ENCODE assay signal across 10 cellular contexts in genomic region chr19:6589711-6590457, GRCh38. TPM values are rescaled to one million over a fixed set of nuclear protein-coding genes. Genes with fewer than 3 reads are reported as not detected.
A peak's percentile ranks its signal among the peaks of the same experiment; 100 is the strongest.
DNase-seq lines count a peak whose midpoint lies in the region; ATAC-seq and TF ChIP-seq lines count a peak whose summit lies in the region.
"Had no signal": no experiment of that assay in that cellular context is flagged by ENCODE, and none has a peak within 500 bp of the region (broad histone marks: within the 10 kb centered on the region; RNA-seq: fewer than 3 reads in every experiment).

No MANE protein-coding gene starts in this region.

- H3K9me1 ChIP-seq in IMR-90 (ENCODE audit: insufficient read depth, low read length), result no peaks in the 10 kb centered on the region

- H2BK15ac ChIP-seq in IMR-90 (ENCODE audit: low read depth, low read length), result no peak overlapping the region

- H2AK5ac ChIP-seq in IMR-90 (ENCODE audit: low read depth, low read length), result no peak overlapping the region

- peaks cover 4% of the 10 kb centered on the region for H3K36me3 Mint-ChIP-seq in activated naive CD8-positive, alpha-beta T cell treated with anti-CD3 and anti-CD28 coated beads for 36 hours
- no peaks in the 10 kb centered on the region for H3K36me3 Mint-ChIP-seq in progenitor cell of endocrine pancreas (ENCODE audit: insufficient read depth)

- ATAC-seq in DND-41 (ENCODE audit: insufficient read depth, low read depth), result no peak
- ATAC-seq in IMR-90 (ENCODE audit: low read depth), result no peak
- no peak for ATAC-seq in lower lobe of right lung
- ATAC-seq in HG03460 (IDR thresholded peaks at IDR 0.05; ENCODE audit: unreplicated experiment), result no peak
- no peak for ATAC-seq in sciatic nerve

- H3K27ac ChIP-seq in DND-41 (ENCODE audit: low read length) (peak overlapping the region; percentile 82), IMR-90 (ENCODE audit: insufficient read depth, low read length) (no peak overlapping the region), lower lobe of right lung (no peak overlapping the region)
- H3K27ac ChIP-seq: brain microvascular endothelial cell had no signal

- no peak for TF ChIP-seq POLR2A in IMR-90 (IDR thresholded peaks at IDR 0.05; ENCODE audit: low read depth, low read length)

- H4K8ac ChIP-seq in IMR-90 (ENCODE audit: low read depth in 2 of 2, low read length in 2 of 2), result no peak overlapping the region

- no peak overlapping the region for H3K4ac ChIP-seq in IMR-90 (ENCODE audit: low read depth, low read length)

- dilution Hi-C loops in IMR-90 (cut with HindIII; ENCODE audit: low sequenced_read_pairs, unreplicated experiment), result no loop called here

- BruUV-seq in IMR-90 (replicated peaks; lab: Mats Ljungman, UMichigan), result no TSS peak

- no peak overlapping the region for H2BK20ac ChIP-seq in IMR-90 (ENCODE audit: low read depth, low read length)

- TF ChIP-seq CTCF in DND-41 (IDR thresholded peaks at IDR 0.05; ENCODE audit: borderline replicate concordance, extremely low read depth, low read length, poor library complexity, severe bottlenecking) (no peak), IMR-90 (conservative IDR thresholded peaks at IDR 0.05; ENCODE audit: low read depth, low read length) (no peak), lower lobe of right lung (IDR thresholded peaks at IDR 0.05) (no peak), progenitor cell of endocrine pancreas (IDR thresholded peaks at IDR 0.05; ENCODE audit: unreplicated experiment) (no peak)

- H3K9me3 ChIP-seq in DND-41 (ENCODE audit: insufficient read depth, low read length, severe bottlenecking) (no peaks in the 10 kb centered on the region), IMR-90 (ENCODE audit: control insufficient read depth, insufficient read depth, low read length) (no peaks in the 10 kb centered on the region), lower lobe of right lung (no peaks in the 10 kb centered on the region)

- H3K23ac ChIP-seq in IMR-90 (ENCODE audit: low read depth, low read length), result no peak overlapping the region

- H3K27me3 Mint-ChIP-seq in activated naive CD8-positive, alpha-beta T cell treated with anti-CD3 and anti-CD28 coated beads for 36 hours, result peaks cover 83% of the 10 kb centered on the region
- peaks cover 86% of the 10 kb centered on the region for H3K27me3 Mint-ChIP-seq in progenitor cell of endocrine pancreas

- H3K79me2 ChIP-seq in DND-41 (ENCODE audit: insufficient read depth, low read length), result peaks cover 11% of the 10 kb centered on the region

- intact Hi-C loops in IMR-90 (cut with micrococcal nuclease) (no loop called here), lower lobe of right lung (cut with DNase I) (no loop called here), sciatic nerve (cut with DNase I) (no loop called here)

- H4K91ac ChIP-seq in IMR-90 (ENCODE audit: insufficient read depth, low read depth, low read length), result no peak overlapping the region

- H2AK9ac ChIP-seq in IMR-90 (replicated peaks; ENCODE audit: low read depth, low read length, poor library complexity), result no peak overlapping the region

- H3K4me3 ChIP-seq in DND-41 (ENCODE audit: low read depth in 1 of 2, low read length in 2 of 2), result peak overlapping the region; percentile 50 to 71; a peak in 3 of 4 replicates
- H3K4me3 ChIP-seq in IMR-90 (ENCODE audit: insufficient read depth, low read depth, low read length), result no peak overlapping the region
- H3K4me3 ChIP-seq in lower lobe of right lung, result peak overlapping the region; percentile 40

- H3K79me1 ChIP-seq in IMR-90 (ENCODE audit: low read depth in 1 of 2, low read length in 2 of 2), result no peaks in the 10 kb centered on the region

- no peak overlapping the region for H2BK5ac ChIP-seq in IMR-90 (ENCODE audit: low read depth, low read length, poor library complexity, severe bottlenecking)

- peak overlapping the region; percentile 69 for H3K9ac ChIP-seq in DND-41 (ENCODE audit: low read depth, low read length)
- no peak overlapping the region for H3K9ac ChIP-seq in IMR-90 (ENCODE audit: low read depth, low read length)

- no peak overlapping the region for H2BK120ac ChIP-seq in IMR-90 (ENCODE audit: low read depth, low read length)

- H4K5ac ChIP-seq in IMR-90 (ENCODE audit: low read depth, low read length), result no peak overlapping the region

- no peak for TF ChIP-seq RAD21 in IMR-90 (IDR thresholded peaks at IDR 0.05; ENCODE audit: low read length)

- in situ Hi-C loops in IMR-90 (cut with MboI; ENCODE audit: low sequenced_read_pairs), result no loop called here

- peak overlapping the region; percentile 92 for H3K4me3 Mint-ChIP-seq in activated naive CD8-positive, alpha-beta T cell treated with anti-CD3 and anti-CD28 coated beads for 36 hours
- H3K4me3 Mint-ChIP-seq in progenitor cell of endocrine pancreas (ENCODE audit: low read depth), result no peak overlapping the region

- DNase-seq in DND-41 (no peak), IMR-90 (no peak), lower lobe of right lung (no peak), sciatic nerve (ENCODE audit: low spot score) (no peak), progenitor cell of endocrine pancreas (ENCODE audit: low spot score, unreplicated experiment) (no peak), NCI-H1417 (lab: John Stamatoyannopoulos, UW) (no peak)
- DNase-seq in activated naive CD8-positive, alpha-beta T cell treated with anti-CD3 and anti-CD28 coated beads for 36 hours, result no peak
- DNase-seq: brain microvascular endothelial cell, NCI-H2081 had no signal

- H3K18ac ChIP-seq in IMR-90 (ENCODE audit: low read depth, low read length), result no peak overlapping the region

- peak overlapping the region; percentile 95 for H3K4me2 ChIP-seq in DND-41 (ENCODE audit: insufficient read depth, low read length)
- H3K4me2 ChIP-seq in IMR-90 (ENCODE audit: low read depth, low read length), result no peak overlapping the region

- H3K27me3 ChIP-seq in DND-41 (ENCODE audit: insufficient read depth, low read length, poor library complexity) (peaks cover 5% of the 10 kb centered on the region), IMR-90 (ENCODE audit: control insufficient read depth, insufficient read depth, low read length) (peaks cover 23% of the 10 kb centered on the region), lower lobe of right lung (ENCODE audit: low read depth) (peaks cover 85% of the 10 kb centered on the region)

- H3K36me3 ChIP-seq in DND-41 (ENCODE audit: insufficient read depth, low read length) (peaks cover 8% of the 10 kb centered on the region), IMR-90 (ENCODE audit: control insufficient read depth, insufficient read depth, low read length) (no peaks in the 10 kb centered on the region), lower lobe of right lung (no peaks in the 10 kb centered on the region)
- H3K36me3 ChIP-seq: brain microvascular endothelial cell had no signal

- H3K4me1 ChIP-seq in DND-41 (ENCODE audit: insufficient read depth, low read length) (peaks cover 59% of the 10 kb centered on the region), IMR-90 (ENCODE audit: control insufficient read depth, insufficient read depth, low read length) (no peaks in the 10 kb centered on the region), lower lobe of right lung (peaks cover 17% of the 10 kb centered on the region)

- no peak overlapping the region for H3K14ac ChIP-seq in IMR-90 (replicated peaks; ENCODE audit: low read depth, low read length)

- H3K9me3 Mint-ChIP-seq in activated naive CD8-positive, alpha-beta T cell treated with anti-CD3 and anti-CD28 coated beads for 36 hours, result no peaks in the 10 kb centered on the region
- no peaks in the 10 kb centered on the region for H3K9me3 Mint-ChIP-seq in progenitor cell of endocrine pancreas (ENCODE audit: low read depth)

- POLR2A ChIA-PET in IMR-90 (lab: Charles Lee; ENCODE audit: unreplicated experiment), result no interaction called here

- H3K4me1 Mint-ChIP-seq in activated naive CD8-positive, alpha-beta T cell treated with anti-CD3 and anti-CD28 coated beads for 36 hours, result peaks cover 51% of the 10 kb centered on the region
- H3K4me1 Mint-ChIP-seq in progenitor cell of endocrine pancreas (ENCODE audit: low read depth), result peaks cover 5% of the 10 kb centered on the region

- H2AFZ ChIP-seq in DND-41 (ENCODE audit: low read depth, low read length), result peak overlapping the region; percentile 89
- H2AFZ ChIP-seq in IMR-90 (replicated peaks; ENCODE audit: low read length, poor library complexity), result peak overlapping the region; percentile 43

- 2% methylated on average over 18 of the region's 33 CpGs; no CpG with 5 or more reads in 1 of the 2 experiments for WGBS in IMR-90 (ENCODE audit: extremely low coverage in 2 of 2, insufficient read length in 1 of 2), 2 experiments

- no peak overlapping the region for H3K56ac ChIP-seq in IMR-90 (ENCODE audit: extremely low read depth, insufficient read depth, low read length)

- CTCF ChIA-PET in IMR-90 (lab: Yijun Ruan, JAX), result no interaction called here

- H4K20me1 ChIP-seq in DND-41 (ENCODE audit: insufficient read depth, low read length), result no peaks in the 10 kb centered on the region
- no peaks in the 10 kb centered on the region for H4K20me1 ChIP-seq in IMR-90 (ENCODE audit: insufficient read depth, low read length)

- peak overlapping the region; percentile 18 for H3K27ac Mint-ChIP-seq in activated naive CD8-positive, alpha-beta T cell treated with anti-CD3 and anti-CD28 coated beads for 36 hours
- H3K27ac Mint-ChIP-seq in progenitor cell of endocrine pancreas, result no peak overlapping the region

TF ChIP-seq in IMR-90, 13 proteins besides CTCF, POLR2A, EP300 and RAD21 (continues in another document):
- TF ChIP-seq FOS (IDR thresholded peaks at IDR 0.05; ENCODE audit: low read depth, low read length) (no peak), MAZ (IDR thresholded peaks at IDR 0.05; ENCODE audit: borderline replicate concordance, low read depth, low read length) (no peak), NFE2L2 (IDR thresholded peaks at IDR 0.05; ENCODE audit: low read depth, low read length) (no peak), CHD1 (IDR thresholded peaks at IDR 0.05; ENCODE audit: low read depth, low read length) (no peak)

RNA-seq across cellular contexts. Expression of gene CD70, which starts 1.1 kb away (rescaled TPM):
- total RNA-seq in IMR-90 (2012; rRNA removed) (not detected in 2 replicates), lower lobe of right lung (2.6 TPM), sciatic nerve (not detected), progenitor cell of endocrine pancreas (not detected in 2 replicates)
- polyA plus RNA-seq in IMR-90 (2012; rRNA removed), result not detected in 2 replicates
- not detected in 2 replicates for polyA plus RNA-seq in IMR-90 (2012; cell fraction: cytosol; rRNA removed)
- not detected in 2 replicates for polyA plus RNA-seq in IMR-90 (2012; cell fraction: nucleus; rRNA removed; ENCODE audit: low replicate concordance)
- total RNA-seq in activated naive CD8-positive, alpha-beta T cell treated with anti-CD3 and anti-CD28 coated beads for 36 hours, result 10 to 100 TPM; 15.2 to 15.3 TPM

RNA-seq across cellular contexts. Expression of gene TNFSF9, which starts 59.1 kb away (rescaled TPM):
- not detected in 2 replicates for total RNA-seq in IMR-90 (2012; rRNA removed)
- 0.10 and 0.11 TPM in 2 replicates for polyA plus RNA-seq in IMR-90 (2012; rRNA removed)
- polyA plus RNA-seq in IMR-90 (2012; cell fraction: cytosol; rRNA removed), result 0.18 and 0.19 TPM in 2 replicates
- polyA plus RNA-seq in IMR-90 (2012; cell fraction: nucleus; rRNA removed; ENCODE audit: low replicate concordance), result 0.07 and 0.12 TPM in 2 replicates
- total RNA-seq in activated naive CD8-positive, alpha-beta T cell treated with anti-CD3 and anti-CD28 coated beads for 36 hours, result 1 to 10 TPM; 2.3 to 2.5 TPM
- total RNA-seq in lower lobe of right lung, result 4.1 TPM
- 0.62 TPM for total RNA-seq in sciatic nerve
- total RNA-seq in progenitor cell of endocrine pancreas, result 0.53 TPM in 1 of 2 replicates, not detected in the other
